Comparison of ENCODE assay signal across 8 cellular contexts in the genomic region with DNA sequence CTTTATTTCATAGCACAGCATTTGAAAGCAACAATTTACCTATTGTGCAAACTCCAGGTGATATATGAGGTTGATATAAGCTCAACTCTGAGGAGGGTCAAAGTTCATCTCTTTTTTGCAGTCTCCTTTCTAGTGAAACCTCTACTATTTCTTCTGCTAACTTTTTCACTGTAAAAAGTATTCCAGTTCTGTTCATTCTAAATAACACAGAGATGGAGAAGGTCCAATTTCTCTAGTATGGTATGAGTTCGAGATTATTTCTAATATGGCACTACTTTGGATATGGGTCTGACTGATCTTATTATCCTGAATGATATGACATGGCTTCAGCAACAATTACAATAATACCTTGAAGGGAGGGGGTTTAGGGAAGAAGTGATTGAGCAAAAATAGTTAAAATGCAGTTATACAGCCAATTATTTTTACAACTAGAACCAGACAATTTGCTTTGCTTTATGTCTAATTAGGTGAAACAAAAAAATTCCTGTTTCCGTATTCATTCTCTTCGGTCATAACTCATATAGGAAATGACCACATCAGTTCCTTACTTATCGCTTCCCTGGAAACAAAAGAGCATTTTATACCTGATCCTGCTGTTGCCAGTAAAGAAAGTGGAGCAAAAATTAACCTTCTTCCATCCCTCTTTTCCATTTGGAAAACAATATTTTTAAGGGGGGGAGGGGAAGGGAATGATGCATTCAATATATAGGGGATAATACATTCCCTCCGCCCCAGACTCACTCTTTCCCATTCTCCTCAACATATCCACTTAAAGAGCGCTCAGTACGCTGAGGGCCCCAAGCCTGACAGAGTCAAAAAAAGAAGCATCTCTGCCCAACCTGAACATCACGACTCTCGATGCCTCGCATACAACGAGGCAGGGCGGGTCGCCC. TPM values are rescaled to one million over a fixed set of nuclear protein-coding genes. Genes with fewer than 3 reads are reported as not detected.
DNase-seq lines count a peak whose midpoint lies in the region; ATAC-seq and TF ChIP-seq lines count a peak whose summit lies in the region.

No MANE protein-coding gene starts in this region.

- H3K9me3 ChIP-seq in mesodermal cell (ENCODE audit: control insufficient read depth, low read length), result peaks cover 5% of the 10 kb centered on the region

- no peak for TF ChIP-seq CTCF in brain microvascular endothelial cell (IDR thresholded peaks at IDR 0.05; ENCODE audit: low read depth, low read length, missing control alignments)

- peak; percentile 57 for ATAC-seq in HG03135 (IDR thresholded peaks at IDR 0.05; ENCODE audit: unreplicated experiment)
- no peak for ATAC-seq in GM21717 (IDR thresholded peaks at IDR 0.05; ENCODE audit: unreplicated experiment)

- DNase-seq in brain microvascular endothelial cell (no peak), EL (no peak), GDM1 (lab: John Stamatoyannopoulos, UW) (no peak)
- DNase-seq in activated naive CD4-positive, alpha-beta T cell treated with anti-CD3 and anti-CD28 coated beads, Interleukin-2, amount 50 U/mL, for 16 hours, result no peak

- H3K27ac ChIP-seq in brain microvascular endothelial cell, result peak overlapping the region; percentile 60
- peak overlapping the region; percentile 99 for H3K27ac ChIP-seq in mesodermal cell (ENCODE audit: low read depth, low read length, severe bottlenecking)

- 9 to 46% methylated on average over 6 to 7 of the region's 13 CpGs for WGBS in mesodermal cell (ENCODE audit: insufficient coverage in 2 of 2), 2 experiments

- H3K4me1 ChIP-seq in mesodermal cell (ENCODE audit: control insufficient read depth, insufficient read depth, low read length, poor library complexity, severe bottlenecking), result peaks cover 12% of the 10 kb centered on the region

- in situ Hi-C loops in brain microvascular endothelial cell (cut with HindIII; ENCODE audit: low pct_ligation_motif_present, low sequenced_read_pairs), result no loop called here

- H3K4me3 ChIP-seq in GM08714 (ENCODE audit: low read length) (peak overlapping the region; percentile 70), brain microvascular endothelial cell (ENCODE audit: low read depth, low read length) (peak overlapping the region; percentile 80), mesodermal cell (ENCODE audit: extremely low read depth, insufficient read depth, low read length, poor library complexity, severe bottlenecking) (peak overlapping the region; percentile 80)

- no peaks in the 10 kb centered on the region for H3K27me3 ChIP-seq in brain microvascular endothelial cell (replicated peaks)

- H3K36me3 ChIP-seq in brain microvascular endothelial cell (replicated peaks), result no peaks in the 10 kb centered on the region
- peaks cover 10% of the 10 kb centered on the region for H3K36me3 ChIP-seq in mesodermal cell (ENCODE audit: control insufficient read depth, insufficient read depth, low read length)

RNA-seq across cellular contexts. Expression of gene TBC1D9, which starts 1.0 kb away (rescaled TPM):
- 22.8 TPM for polyA plus RNA-seq in mesodermal cell (2013, experiment 1 of 2)
- polyA plus RNA-seq in mesodermal cell (2013, experiment 2 of 2), result 18.6 TPM
